In genomic region chr1:44213222-44214112, GRCh38 we compare ENCODE assay signal across 8 cellular contexts.
DNase-seq lines count a peak whose midpoint lies in the region; ATAC-seq and TF ChIP-seq lines count a peak whose summit lies in the region.

Gene DMAP1 (plus strand): TSS chr1:44213471. CDS start chr1:44213754, 283 bp downstream.

- H3K4me1 Mint-ChIP-seq in nephron progenitor cell, result peaks cover 40% of the 10 kb centered on the region
- peaks cover 27% of the 10 kb centered on the region for H3K4me1 Mint-ChIP-seq in stimulated activated naive CD8-positive, alpha-beta T cell treated with anti-CD3 and anti-CD28 coated beads, Interleukin-15, Interleukin-2, amounts not matched to agents 100 ng/mL and 50 ng/mL, for 24 hours (ENCODE audit: low read depth)

- H3K9ac ChIP-seq in Loucy (ENCODE audit: low read depth, low read length, poor library complexity, severe bottlenecking), result peak within 1 kb of the TSS; percentile 90

- H3K27ac Mint-ChIP-seq in nephron progenitor cell, result no peak within 1 kb of the TSS
- peak within 1 kb of the TSS; percentile 84 for H3K27ac Mint-ChIP-seq in stimulated activated naive CD8-positive, alpha-beta T cell treated with anti-CD3 and anti-CD28 coated beads, Interleukin-15, Interleukin-2, amounts not matched to agents 100 ng/mL and 50 ng/mL, for 24 hours

- H3K27me3 ChIP-seq in Loucy (ENCODE audit: insufficient read depth, low read length, poor library complexity, severe bottlenecking), result no peaks in the 10 kb centered on the region

- DNase-seq in DMS153 (lab: John Stamatoyannopoulos, UW), result peak; percentile 84
- peak; percentile 79 to 81 for DNase-seq in SHP77 (lab: John Stamatoyannopoulos, UW)
- peak; percentile 81 for DNase-seq in activated effector memory CD4-positive, alpha-beta T cell treated with Interleukin-2 at 50 U/mL for 16 hours
- DNase-seq in fibroblast of the conjunctiva (ENCODE audit: low read depth), result peak; percentile 70
- DNase-seq in nephron progenitor cell, result peak; percentile 81

- no peaks in the 10 kb centered on the region for H3K9me2 ChIP-seq in Loucy (replicated peaks; ENCODE audit: low read depth, low read length)

- no peaks in the 10 kb centered on the region for H3K9me3 Mint-ChIP-seq in nephron progenitor cell
- no peaks in the 10 kb centered on the region for H3K9me3 Mint-ChIP-seq in stimulated activated naive CD8-positive, alpha-beta T cell treated with anti-CD3 and anti-CD28 coated beads, Interleukin-15, Interleukin-2, amounts not matched to agents 100 ng/mL and 50 ng/mL, for 24 hours

- H3K36me3 Mint-ChIP-seq in nephron progenitor cell (ENCODE audit: low read depth), result peaks cover 20% of the 10 kb centered on the region
- H3K36me3 Mint-ChIP-seq in stimulated activated naive CD8-positive, alpha-beta T cell treated with anti-CD3 and anti-CD28 coated beads, Interleukin-15, Interleukin-2, amounts not matched to agents 100 ng/mL and 50 ng/mL, for 24 hours (ENCODE audit: low read depth), result peaks cover 14% of the 10 kb centered on the region

- peak within 1 kb of the TSS; percentile 96 for H2AFZ ChIP-seq in Loucy (ENCODE audit: low read length)

- H3K79me2 ChIP-seq in Loucy (ENCODE audit: insufficient read depth, low read length), result peaks cover 19% of the 10 kb centered on the region

- H3K36me3 ChIP-seq in Loucy (ENCODE audit: insufficient read depth, low read length), result peaks cover 14% of the 10 kb centered on the region; the same call in 1 of the 2 replicates

- no peaks in the 10 kb centered on the region for H3F3A ChIP-seq in Loucy (ENCODE audit: low read depth)

- peaks cover 22% of the 10 kb centered on the region for H3K4me1 ChIP-seq in Loucy (ENCODE audit: insufficient read depth, low read length, poor library complexity, severe bottlenecking)

- peaks cover 24% of the 10 kb centered on the region for H3K27me3 Mint-ChIP-seq in nephron progenitor cell (ENCODE audit: low read depth, poor library complexity)
- no peaks in the 10 kb centered on the region for H3K27me3 Mint-ChIP-seq in stimulated activated naive CD8-positive, alpha-beta T cell treated with anti-CD3 and anti-CD28 coated beads, Interleukin-15, Interleukin-2, amounts not matched to agents 100 ng/mL and 50 ng/mL, for 24 hours

- no peak for TF ChIP-seq CTCF in Loucy (conservative IDR thresholded peaks at IDR 0.05; ENCODE audit: low read length)
- no peak for TF ChIP-seq CTCF in nephron progenitor cell (IDR thresholded peaks at IDR 0.05)

- peak within 1 kb of the TSS; percentile 92 for H3K4me2 ChIP-seq in Loucy (ENCODE audit: low read depth, low read length, poor library complexity, severe bottlenecking)

- H3K9me3 ChIP-seq in Loucy (ENCODE audit: insufficient read depth, low read depth, low read length), result no peaks in the 10 kb centered on the region

- H4K20me1 ChIP-seq in Loucy (ENCODE audit: insufficient read depth, low read length, poor library complexity, severe bottlenecking), result peaks cover 3% of the 10 kb centered on the region

- H3K4me3 ChIP-seq in Loucy (ENCODE audit: low read length, poor library complexity, severe bottlenecking), result peak within 1 kb of the TSS; percentile 97

- ATAC-seq in GM21825 (IDR thresholded peaks at IDR 0.05; ENCODE audit: unreplicated experiment), result peak; percentile 64

- peak within 1 kb of the TSS; percentile 94 for H3K4me3 Mint-ChIP-seq in nephron progenitor cell
- peak within 1 kb of the TSS; percentile 93 for H3K4me3 Mint-ChIP-seq in stimulated activated naive CD8-positive, alpha-beta T cell treated with anti-CD3 and anti-CD28 coated beads, Interleukin-15, Interleukin-2, amounts not matched to agents 100 ng/mL and 50 ng/mL, for 24 hours

Comparison
In these comparisons a context has a peak if more than half of its experiments do, and no peak if none do; other contexts are left out.
1. Peak in every context shown above with its lines: DNase-seq, ATAC-seq and H3K4me3 ChIP-seq.